34 cellular contexts compared by ENCODE assay signal in the genomic region with DNA sequence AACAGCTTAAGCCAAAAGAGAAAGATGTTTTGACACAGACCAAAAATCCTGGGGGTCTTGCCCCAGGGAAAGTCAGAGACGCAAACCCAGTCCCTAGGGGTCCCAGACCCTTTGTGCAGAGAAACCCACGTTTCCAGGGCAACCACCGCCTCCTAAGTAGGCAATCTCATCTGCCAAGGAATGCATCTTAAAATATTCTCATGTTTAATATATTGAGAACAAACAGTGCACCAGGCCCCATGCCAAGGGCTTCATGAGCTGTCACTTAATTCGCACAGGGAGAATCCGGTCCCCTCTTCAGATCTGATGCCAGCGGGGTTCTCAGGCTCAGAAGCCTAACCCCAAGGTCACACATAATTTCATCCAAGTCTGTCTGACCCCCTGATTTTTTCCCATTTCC. TPM values are rescaled to one million over a fixed set of nuclear protein-coding genes. Genes with fewer than 3 reads are reported as not detected.
"Had no signal": no experiment of that assay in that cellular context is flagged by ENCODE, and none has a peak within 500 bp of the region (broad histone marks: within the 10 kb centered on the region; RNA-seq: fewer than 3 reads in every experiment).

No MANE protein-coding gene starts in this region.

- H3K27ac ChIP-seq: adrenal gland, body of pancreas, breast epithelium, cardiac muscle cell, colonic mucosa, esophagus muscularis mucosa, foreskin keratinocyte, gastrocnemius medialis, heart left ventricle, WERI-Rb-1 had no signal

- H3K36me3 Mint-ChIP-seq: activated naive CD4-positive, alpha-beta T cell treated with anti-CD3 and anti-CD28 coated beads, Interleukin-2, amount 50 U/mL, for 24 hours; activated naive CD8-positive, alpha-beta T cell treated with anti-CD3 and anti-CD28 coated beads for 36 hours had no signal

- H3K9me3 ChIP-seq: adrenal gland, body of pancreas, breast epithelium, colonic mucosa, esophagus muscularis mucosa, gastrocnemius medialis, heart left ventricle had no signal

- H3K4me3 Mint-ChIP-seq: activated B cell treated with CpG ODN at 0.5 μM for 24 hours; activated CD8-positive, alpha-beta T cell treated with anti-CD3 and anti-CD28 coated beads for 36 hours; activated naive CD4-positive, alpha-beta T cell treated with anti-CD3 and anti-CD28 coated beads, Interleukin-2, amount 50 U/mL, for 24 hours; activated naive CD8-positive, alpha-beta T cell treated with anti-CD3 and anti-CD28 coated beads for 36 hours; activated naive CD8-positive, alpha-beta T cell treated with anti-CD3 and anti-CD28 coated beads, Interleukin-2, amount 50 U/mL, for 24 hours; activated T-cell treated with anti-CD3 and anti-CD28 coated beads, Interleukin-2, amount 50 U/mL, for 4 hours; activated T-helper 17 cell treated with anti-CD3 and anti-CD28 coated beads, Interleukin-2, amount 50 U/mL, for 72 hours had no signal

- H3K27me3 ChIP-seq: adrenal gland, body of pancreas, breast epithelium, cardiac muscle cell, colonic mucosa, foreskin keratinocyte, gastrocnemius medialis, heart left ventricle had no signal

- H3K9me3 Mint-ChIP-seq: activated B cell treated with CpG ODN at 0.5 μM for 24 hours; activated CD8-positive, alpha-beta T cell treated with anti-CD3 and anti-CD28 coated beads for 36 hours; activated naive CD4-positive, alpha-beta T cell treated with anti-CD3 and anti-CD28 coated beads, Interleukin-2, amount 50 U/mL, for 24 hours; activated naive CD8-positive, alpha-beta T cell treated with anti-CD3 and anti-CD28 coated beads for 36 hours; activated naive CD8-positive, alpha-beta T cell treated with anti-CD3 and anti-CD28 coated beads, Interleukin-2, amount 50 U/mL, for 24 hours; activated T-cell treated with anti-CD3 and anti-CD28 coated beads, Interleukin-2, amount 50 U/mL, for 4 hours; activated T-helper 17 cell treated with anti-CD3 and anti-CD28 coated beads, Interleukin-2, amount 50 U/mL, for 72 hours had no signal

- H3K27me3 Mint-ChIP-seq: activated CD8-positive, alpha-beta T cell treated with anti-CD3 and anti-CD28 coated beads for 36 hours; activated naive CD4-positive, alpha-beta T cell treated with anti-CD3 and anti-CD28 coated beads, Interleukin-2, amount 50 U/mL, for 24 hours; activated naive CD8-positive, alpha-beta T cell treated with anti-CD3 and anti-CD28 coated beads for 36 hours; activated naive CD8-positive, alpha-beta T cell treated with anti-CD3 and anti-CD28 coated beads, Interleukin-2, amount 50 U/mL, for 24 hours; activated T-helper 17 cell treated with anti-CD3 and anti-CD28 coated beads, Interleukin-2, amount 50 U/mL, for 72 hours had no signal

- H3K4me3 ChIP-seq: adrenal gland, body of pancreas, breast epithelium, cardiac muscle cell, colonic mucosa, esophagus muscularis mucosa, gastrocnemius medialis, heart left ventricle had no signal

- H3K4me1 ChIP-seq: adrenal gland, body of pancreas, breast epithelium, colonic mucosa, foreskin keratinocyte, gastrocnemius medialis had no signal

- H3K27ac Mint-ChIP-seq: activated B cell treated with CpG ODN at 0.5 μM for 24 hours; activated CD8-positive, alpha-beta T cell treated with anti-CD3 and anti-CD28 coated beads for 36 hours; activated naive CD4-positive, alpha-beta T cell treated with anti-CD3 and anti-CD28 coated beads, Interleukin-2, amount 50 U/mL, for 24 hours; activated naive CD8-positive, alpha-beta T cell treated with anti-CD3 and anti-CD28 coated beads for 36 hours; activated naive CD8-positive, alpha-beta T cell treated with anti-CD3 and anti-CD28 coated beads, Interleukin-2, amount 50 U/mL, for 24 hours; activated T-helper 17 cell treated with anti-CD3 and anti-CD28 coated beads, Interleukin-2, amount 50 U/mL, for 72 hours had no signal

- ATAC-seq: activated CD4-positive, CD25-positive, alpha-beta regulatory T cell treated with anti-CD3 and anti-CD28 coated beads, Interleukin-2, amount 50 U/mL, for 24 hours; activated CD8-positive, alpha-beta T cell treated with anti-CD3 and anti-CD28 coated beads for 36 hours; activated naive CD8-positive, alpha-beta T cell treated with anti-CD3 and anti-CD28 coated beads, Interleukin-2, amount 50 U/mL, for 24 hours; activated T-cell treated with anti-CD3 and anti-CD28 coated beads, Interleukin-2, amount 50 U/mL, for 4 hours; activated T-helper 17 cell treated with anti-CD3 and anti-CD28 coated beads, Interleukin-2, amount 50 U/mL, for 72 hours; body of pancreas; foreskin keratinocyte; gastrocnemius medialis; heart left ventricle had no signal

- DNase-seq: activated B cell treated with CpG ODN at 0.5 μM for 24 hours; activated CD4-positive, alpha-beta T cell treated with anti-CD3 and anti-CD28 coated beads for 48 hours; activated CD4-positive, alpha-beta T cell treated with anti-CD3 and anti-CD28 coated beads, Interleukin-2, amount 50 U/mL, for 1 hour; activated CD4-positive, alpha-beta T cell treated with anti-CD3 and anti-CD28 coated beads, Interleukin-2, amount 50 U/mL, for 48 hours; activated CD8-positive, alpha-beta memory T cell treated with anti-CD3 and anti-CD28 coated beads for 24 hours; activated CD8-positive, alpha-beta T cell treated with anti-CD3 and anti-CD28 coated beads for 36 hours; activated effector memory CD4-positive, alpha-beta T cell treated with Interleukin-2 at 50 U/mL for 16 hours; activated gamma-delta T cell treated with Interleukin-2 at 50 U/mL for 16 hours; activated naive CD4-positive, alpha-beta T cell treated with Interleukin-2 at 50 U/mL for 16 hours; activated naive CD8-positive, alpha-beta T cell treated with anti-CD3 and anti-CD28 coated beads for 36 hours; activated naive CD8-positive, alpha-beta T cell treated with anti-CD3 and anti-CD28 coated beads, Interleukin-2, amount 50 U/mL, for 24 hours; activated T-cell treated with anti-CD3 and anti-CD28 coated beads, Interleukin-2, amount 50 U/mL, for 4 hours; adrenal gland; aorta; body of pancreas; central memory CD4-positive, alpha-beta T cell; cerebellar nuclear complex; colonic mucosa; effector memory CD4-positive, alpha-beta T cell; erythroblast; foreskin keratinocyte; gastrocnemius medialis; glutamatergic neuron; heart left ventricle; T-helper 2 cell; WERI-Rb-1 had no signal

- H3K36me3 ChIP-seq: adrenal gland, breast epithelium, cardiac muscle cell, colonic mucosa, esophagus muscularis mucosa, gastrocnemius medialis, heart left ventricle, WERI-Rb-1 had no signal

RNA-seq across cellular contexts. Expression of gene CPLX2, which starts 28.8 kb away (rescaled TPM):
- total RNA-seq: activated B cell treated with CpG ODN at 0.5 μM for 24 hours; activated CD8-positive, alpha-beta T cell treated with anti-CD3 and anti-CD28 coated beads for 36 hours; activated naive CD8-positive, alpha-beta T cell treated with anti-CD3 and anti-CD28 coated beads for 36 hours; activated T-helper 17 cell treated with anti-CD3 and anti-CD28 coated beads, Interleukin-2, amount 50 U/mL, for 72 hours; aorta; breast epithelium; cardiac muscle cell; dermis microvascular lymphatic vessel endothelial cell; foreskin keratinocyte; gastrocnemius medialis; heart left ventricle; T-helper 1 cell treated with Interleukin-12 subunit alpha and Interleukin-12 subunit beta and Interleukin-4 antibody, amounts not matched to agents 30 ng/mL and 1 ng/mL, for 36 hours had no signal
- polyA plus RNA-seq: aorta, foreskin keratinocyte, heart left ventricle had no signal
